8 cellular contexts compared by ENCODE assay signal in the genomic region with DNA sequence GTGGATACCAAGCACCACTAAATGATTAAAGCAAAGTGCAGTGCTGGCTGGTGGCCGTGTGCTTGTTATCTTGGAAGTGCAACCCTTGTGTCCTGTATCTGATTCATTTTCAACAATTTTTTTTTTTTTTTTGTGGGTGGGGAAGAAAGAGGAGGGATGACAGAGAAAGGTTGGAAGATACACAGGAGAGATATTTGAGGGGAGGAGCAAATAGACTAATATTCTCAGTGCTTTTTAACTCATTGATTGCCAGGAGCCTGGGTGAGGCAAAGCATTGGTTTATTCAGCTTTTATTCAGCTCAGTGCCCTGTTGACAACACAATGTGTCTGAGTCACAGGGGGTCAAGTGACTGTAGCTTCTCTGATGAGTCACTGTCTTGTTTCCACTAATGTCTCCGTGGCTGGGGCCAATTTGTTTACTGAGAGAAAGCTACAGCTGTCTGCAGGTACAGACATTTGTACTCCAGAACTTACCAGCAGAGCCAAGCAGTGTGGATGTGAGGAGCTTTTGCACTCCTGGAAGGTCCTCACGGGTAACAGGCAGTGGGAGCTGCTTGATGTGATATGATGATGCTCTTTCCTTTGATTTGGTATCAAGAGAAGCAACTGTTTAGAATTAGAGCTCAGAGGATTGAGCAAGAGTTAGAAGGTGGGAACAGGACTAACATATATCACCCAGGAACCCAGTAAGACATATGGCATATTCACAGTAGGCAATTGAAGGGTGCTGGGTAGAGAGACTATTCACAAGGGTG. TPM values are rescaled to one million over a fixed set of nuclear protein-coding genes. Genes with fewer than 3 reads are reported as not detected.
A peak's percentile ranks its signal among the peaks of the same experiment; 100 is the strongest.
DNase-seq lines count a peak whose midpoint lies in the region; TF ChIP-seq lines count a peak whose summit lies in the region.

No MANE protein-coding gene starts in this region.

- H3K27ac ChIP-seq in adrenal gland (peak overlapping the region in 4 of 5 donors; percentile 2 to 77 (median 64)), mesendoderm (ENCODE audit: low read depth, low read length) (no peak overlapping the region)

- H2BK15ac ChIP-seq in mesendoderm (replicated peaks; ENCODE audit: low read depth) = no peak overlapping the region

- H4K5ac ChIP-seq in mesendoderm (ENCODE audit: low read length) = no peak overlapping the region

- H2BK5ac ChIP-seq in mesendoderm (ENCODE audit: low read length) = no peak overlapping the region

- peak overlapping the region; percentile 51 for H3K18ac ChIP-seq in mesendoderm (ENCODE audit: low read length)

- H3K23ac ChIP-seq in mesendoderm (ENCODE audit: low read length) = no peak overlapping the region

- H3K4me1 ChIP-seq in adrenal gland (replicated peaks in 1 of 2) (peaks cover 12 to 27% of the 10 kb centered on the region in 2 donors), mesendoderm (ENCODE audit: control insufficient read depth, low read depth, low read length) (peaks cover 3% of the 10 kb centered on the region)

- intact Hi-C loops in adrenal gland (cut with DNase I) = no loop called here

- H3K79me1 ChIP-seq in mesendoderm (ENCODE audit: low read length) = no peaks in the 10 kb centered on the region

- no peak overlapping the region for H3K9ac ChIP-seq in mesendoderm (ENCODE audit: low read length)

- no peak for TF ChIP-seq CTCF in adrenal gland (IDR thresholded peaks at IDR 0.05)

- H3K9me3 ChIP-seq in adrenal gland (replicated peaks in 1 of 3) = no peaks in the 10 kb centered on the region

- H3K27me3 ChIP-seq in adrenal gland = no peaks in the 10 kb centered on the region
- no peaks in the 10 kb centered on the region for H3K27me3 ChIP-seq in mesendoderm (ENCODE audit: insufficient read depth, low read length, poor library complexity)

- H2BK120ac ChIP-seq in mesendoderm (ENCODE audit: low read depth, low read length) = no peak overlapping the region

- DNase-seq in ELF-1 (ENCODE audit: low read depth, low spot score) = peak; percentile 45
- DNase-seq in HCEC 1CT = peak; percentile 81
- peak; percentile 45 for DNase-seq in NCI-H69 (lab: John Stamatoyannopoulos, UW)
- peak; percentile 74 to 89 (median 87) for DNase-seq in adrenal gland
- DNase-seq in mesendoderm = peak; percentile 86
- no peak for DNase-seq in GOT3 (lab: John Stamatoyannopoulos, UW)
- no peak for DNase-seq in NCI-H1092 treated with DMSO at 0.1 percent for 48 hours (lab: John Stamatoyannopoulos, UW)
- no peak for DNase-seq in NOMO-1 (lab: John Stamatoyannopoulos, UW; ENCODE audit: unreplicated experiment in 2 of 2)

- no peak for TF ChIP-seq POLR2A in adrenal gland (IDR thresholded peaks at IDR 0.05)

- no peak overlapping the region for H3K56ac ChIP-seq in mesendoderm (ENCODE audit: low read length)

- 15 to 25% (median 20%) methylated on average over 3 of the region's 3 CpGs for WGBS in adrenal gland, 4 donors
- WGBS in mesendoderm (ENCODE audit: extremely low coverage, insufficient coverage, low lambda C conversion rate) = no CpG with 5 or more reads among the region's 3 CpGs

- no peak overlapping the region for H3K4me3 ChIP-seq in adrenal gland
- H3K4me3 ChIP-seq in mesendoderm (ENCODE audit: low read length) = no peak overlapping the region

- H4K8ac ChIP-seq in mesendoderm (ENCODE audit: low read depth, low read length) = no peak overlapping the region

- H3K4ac ChIP-seq in mesendoderm (ENCODE audit: low read depth, low read length) = no peak overlapping the region

- no peaks in the 10 kb centered on the region for H3K36me3 ChIP-seq in adrenal gland (replicated peaks in 1 of 2)
- H3K36me3 ChIP-seq in mesendoderm (ENCODE audit: control insufficient read depth, insufficient read depth, low read length) = no peaks in the 10 kb centered on the region

- no peaks in the 10 kb centered on the region for H3K79me2 ChIP-seq in mesendoderm (ENCODE audit: control insufficient read depth, insufficient read depth, low read length)

- H2AK5ac ChIP-seq in mesendoderm (ENCODE audit: low read length) = no peak overlapping the region

- no peak overlapping the region for H3K4me2 ChIP-seq in mesendoderm (ENCODE audit: low read length)

RNA-seq across cellular contexts. Expression of a gene that starts 23.6 kb away (rescaled TPM):
- 10 to 100 TPM; 14.2 to 47.2 (median 23.9) TPM for total RNA-seq in adrenal gland
- 10 to 100 TPM in 1 of 3 donors, 1 to 10 TPM in 2; 7.2 to 12.6 (median 9.8) TPM for polyA plus RNA-seq in adrenal gland
- 1.6 TPM for polyA plus RNA-seq in mesendoderm (2013, experiment 1 of 2)
- 1.5 TPM for polyA plus RNA-seq in mesendoderm (2013, experiment 2 of 2)

RNA-seq across cellular contexts. Expression of a gene that starts 36.2 kb away (rescaled TPM):
- 10 to 100 TPM; 22.7 to 38.3 (median 32.7) TPM for total RNA-seq in adrenal gland
- polyA plus RNA-seq in adrenal gland = 10 to 100 TPM in 2 of 3 donors, 1 to 10 TPM in 1; 9.6 to 37.1 (median 12.3) TPM
- polyA plus RNA-seq in mesendoderm (2013, experiment 1 of 2) = 29.7 TPM
- 32.3 TPM for polyA plus RNA-seq in mesendoderm (2013, experiment 2 of 2)

Comparison
In these comparisons a context has a peak if more than half of its experiments do, and no peak if none do; other contexts are left out.
1. DNase-seq: peak in ELF-1 (single experiment), HCEC 1CT (single experiment), NCI-H69 (single experiment), adrenal gland (7 of 7) and mesendoderm (single experiment); none in GOT3 (single experiment), NCI-H1092 treated with DMSO at 0.1 percent for 48 hours (single experiment) and NOMO-1 (0 of 2).